Comparison of ENCODE assay signal across 1 cellular context in the genomic region with DNA sequence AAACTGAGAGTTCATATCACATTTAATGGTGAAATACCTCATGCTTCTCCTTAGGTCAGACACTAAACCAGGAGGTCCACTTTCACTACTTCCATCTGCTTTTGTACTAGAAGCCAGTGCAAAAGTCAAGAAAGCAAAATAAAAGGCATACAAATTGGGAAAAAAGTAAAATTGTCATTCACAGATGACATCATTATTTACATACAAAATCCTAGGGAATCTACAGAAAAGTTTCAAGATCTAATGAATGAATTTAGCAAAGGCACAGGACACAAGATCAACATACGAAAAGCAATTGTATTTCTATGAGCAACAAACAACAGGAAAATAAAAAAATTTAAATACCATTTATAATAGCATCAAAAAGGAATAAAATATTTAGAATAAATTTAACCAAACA.
TF ChIP-seq lines count a peak whose summit lies in the region.

No MANE protein-coding gene starts in this region.

TF ChIP-seq in GM12878, 131 proteins besides CTCF, POLR2A, EP300 and RAD21:
- TF ChIP-seq GATAD2B (conservative IDR thresholded peaks at IDR 0.05; ENCODE audit: low read depth) = no peak
- peak; percentile 48; the same call in 1 of the 2 replicates for TF ChIP-seq ATF7 (IDR thresholded peaks at IDR 0.05; ENCODE audit: low read depth)
- no peak for TF ChIP-seq TAF1 (IDR thresholded peaks at IDR 0.05; ENCODE audit: borderline replicate concordance, low read depth, low read length)
- no peak for TF ChIP-seq RFX5 (IDR thresholded peaks at IDR 0.05; ENCODE audit: low read depth, low read length)
- no peak for TF ChIP-seq HDAC2 (IDR thresholded peaks at IDR 0.05)
- TF ChIP-seq, protein P1, sequence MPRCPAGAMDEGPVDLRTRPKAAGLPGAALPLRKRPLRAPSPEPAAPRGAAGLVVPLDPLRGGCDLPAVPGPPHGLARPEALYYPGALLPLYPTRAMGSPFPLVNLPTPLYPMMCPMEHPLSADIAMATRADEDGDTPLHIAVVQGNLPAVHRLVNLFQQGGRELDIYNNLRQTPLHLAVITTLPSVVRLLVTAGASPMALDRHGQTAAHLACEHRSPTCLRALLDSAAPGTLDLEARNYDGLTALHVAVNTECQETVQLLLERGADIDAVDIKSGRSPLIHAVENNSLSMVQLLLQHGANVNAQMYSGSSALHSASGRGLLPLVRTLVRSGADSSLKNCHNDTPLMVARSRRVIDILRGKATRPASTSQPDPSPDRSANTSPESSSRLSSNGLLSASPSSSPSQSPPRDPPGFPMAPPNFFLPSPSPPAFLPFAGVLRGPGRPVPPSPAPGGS (IDR thresholded peaks at IDR 0.05; ENCODE audit: borderline replicate concordance, insufficient read depth, low read depth, low read length, poor library complexity, severe bottlenecking) = no peak
- TF ChIP-seq, protein P2, sequence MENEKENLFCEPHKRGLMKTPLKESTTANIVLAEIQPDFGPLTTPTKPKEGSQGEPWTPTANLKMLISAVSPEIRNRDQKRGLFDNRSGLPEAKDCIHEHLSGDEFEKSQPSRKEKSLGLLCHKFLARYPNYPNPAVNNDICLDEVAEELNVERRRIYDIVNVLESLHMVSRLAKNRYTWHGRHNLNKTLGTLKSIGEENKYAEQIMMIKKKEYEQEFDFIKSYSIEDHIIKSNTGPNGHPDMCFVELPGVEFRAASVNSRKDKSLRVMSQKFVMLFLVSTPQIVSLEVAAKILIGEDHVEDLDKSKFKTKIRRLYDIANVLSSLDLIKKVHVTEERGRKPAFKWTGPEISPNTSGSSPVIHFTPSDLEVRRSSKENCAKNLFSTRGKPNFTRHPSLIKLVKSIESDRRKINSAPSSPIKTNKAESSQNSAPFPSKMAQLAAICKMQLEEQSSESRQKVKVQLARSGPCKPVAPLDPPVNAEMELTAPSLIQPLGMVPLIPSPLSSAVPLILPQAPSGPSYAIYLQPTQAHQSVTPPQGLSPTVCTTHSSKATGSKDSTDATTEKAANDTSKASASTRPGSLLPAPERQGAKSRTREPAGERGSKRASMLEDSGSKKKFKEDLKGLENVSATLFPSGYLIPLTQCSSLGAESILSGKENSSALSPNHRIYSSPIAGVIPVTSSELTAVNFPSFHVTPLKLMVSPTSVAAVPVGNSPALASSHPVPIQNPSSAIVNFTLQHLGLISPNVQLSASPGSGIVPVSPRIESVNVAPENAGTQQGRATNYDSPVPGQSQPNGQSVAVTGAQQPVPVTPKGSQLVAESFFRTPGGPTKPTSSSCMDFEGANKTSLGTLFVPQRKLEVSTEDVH (IDR thresholded peaks at IDR 0.05; ENCODE audit: low read depth, partially characterized antibody) = no peak
- TF ChIP-seq HDGF (IDR thresholded peaks at IDR 0.05) = no peak
